In genomic region chr22:48047722-48048500, GRCh38 we compare ENCODE assay signal across 25 cellular contexts.
"Had no signal": no experiment of that assay in that cellular context is flagged by ENCODE, and none has a peak within 500 bp of the region (broad histone marks: within the 10 kb centered on the region; RNA-seq: fewer than 3 reads in every experiment).

No MANE protein-coding gene starts in this region.

- H3K9me3 ChIP-seq: adrenal gland, body of pancreas, left ventricle myocardium inferior, mucosa of descending colon, pancreas, psoas muscle, tibial nerve had no signal

- H3K4me3 Mint-ChIP-seq: activated naive CD4-positive, alpha-beta T cell treated with anti-CD3 and anti-CD28 coated beads for 36 hours; activated naive CD8-positive, alpha-beta T cell treated with anti-CD3 and anti-CD28 coated beads for 36 hours; activated T-helper 1 cell treated with anti-CD3 and anti-CD28 coated beads, Interleukin-12 subunit alpha, Interleukin-12 subunit beta, Interleukin-2, Interleukin-4 antibody, amounts not matched to agents 30 ng/mL and 10 ng/mL and 1 ng/mL, durations not matched to agents 14 hours and 24 hours and 36 hours; nephron; T-helper 1 cell treated with Interleukin-12 subunit alpha and Interleukin-12 subunit beta and Interleukin-4 antibody, amounts not matched to agents 30 μg/mL and 1 μg/mL, for 36 hours had no signal

- H3K4me1 ChIP-seq: adrenal gland, body of pancreas, left ventricle myocardium inferior, pancreas, psoas muscle, tibial nerve had no signal

- H3K36me3 Mint-ChIP-seq: activated naive CD8-positive, alpha-beta T cell treated with anti-CD3 and anti-CD28 coated beads for 36 hours had no signal

- H3K27me3 ChIP-seq: adrenal gland, pancreas, tibial nerve had no signal

- H3K36me3 ChIP-seq: adrenal gland, left ventricle myocardium inferior, pancreas, tibial nerve had no signal

- DNase-seq: activated CD4-positive, alpha-beta T cell treated with anti-CD3 and anti-CD28 coated beads for 4 hours; activated CD4-positive, alpha-beta T cell treated with anti-CD3 and anti-CD28 coated beads, Interleukin-2, amount 50 U/mL, for 4 hours; activated effector memory CD4-positive, alpha-beta T cell treated with anti-CD3 and anti-CD28 coated beads, Interleukin-2, amount 50 U/mL, for 16 hours; activated naive CD4-positive, alpha-beta T cell treated with anti-CD3 and anti-CD28 coated beads for 36 hours; activated naive CD8-positive, alpha-beta T cell treated with anti-CD3 and anti-CD28 coated beads for 36 hours; activated T-cell treated with anti-CD3 and anti-CD28 coated beads for 4 hours; adrenal gland; aorta; body of pancreas; cortex of kidney; glutamatergic neuron; left ventricle myocardium inferior; mucosa of descending colon; pancreas; psoas muscle; stimulated activated CD4-positive, alpha-beta T cell treated with anti-CD3 and anti-CD28 coated beads, Interleukin-2, amount 100 ng/mL, for 48 hours; stimulated activated naive CD4-positive, alpha-beta T cell treated with Interleukin-2 at 50 U/mL for 16 hours; T-helper 9 cell had no signal

- H3K9me3 Mint-ChIP-seq: activated naive CD4-positive, alpha-beta T cell treated with anti-CD3 and anti-CD28 coated beads for 36 hours; activated naive CD8-positive, alpha-beta T cell treated with anti-CD3 and anti-CD28 coated beads for 36 hours; activated T-helper 1 cell treated with anti-CD3 and anti-CD28 coated beads, Interleukin-12 subunit alpha, Interleukin-12 subunit beta, Interleukin-2, Interleukin-4 antibody, amounts not matched to agents 30 ng/mL and 10 ng/mL and 1 ng/mL, durations not matched to agents 14 hours and 24 hours and 36 hours; nephron; T-helper 1 cell treated with Interleukin-12 subunit alpha and Interleukin-12 subunit beta and Interleukin-4 antibody, amounts not matched to agents 30 μg/mL and 1 μg/mL, for 36 hours had no signal

- H3K27ac ChIP-seq: adrenal gland, body of pancreas, left ventricle myocardium inferior, pancreas, psoas muscle, tibial nerve, VCaP had no signal

- H3K4me3 ChIP-seq: adrenal gland, body of pancreas, left ventricle myocardium inferior, lung, mucosa of descending colon, pancreas, psoas muscle, tibial nerve had no signal

- ATAC-seq: body of pancreas, esophagus mucosa, mucosa of descending colon, pancreas, psoas muscle had no signal
